15 cellular contexts compared by ENCODE assay signal in genomic region chr2:60440080-60440753, GRCh38.
A peak's percentile ranks its signal among the peaks of the same experiment; 100 is the strongest.
DNase-seq lines count a peak whose midpoint lies in the region; ATAC-seq lines count a peak whose summit lies in the region.
"Had no signal": no experiment of that assay in that cellular context is flagged by ENCODE, and none has a peak within 500 bp of the region (broad histone marks: within the 10 kb centered on the region; RNA-seq: fewer than 3 reads in every experiment).

No MANE protein-coding gene starts in this region.

- H3K4me3 Mint-ChIP-seq in dendritic cell treated with granulocyte-macrophage colony-stimulating factor and Interleukin-4, amounts not matched to agents 40 ng/mL and 50 ng/mL, for 4 days, result no peak overlapping the region
- H3K4me3 Mint-ChIP-seq: T-helper 2 cell treated with Interferon-gamma antibody and Interleukin-4, amounts not matched to agents 5 μg/mL and 100 μg/mL, for 36 hours had no signal

- H3K9me3 Mint-ChIP-seq in dendritic cell treated with granulocyte-macrophage colony-stimulating factor and Interleukin-4, amounts not matched to agents 40 ng/mL and 50 ng/mL, for 4 days, result no peaks in the 10 kb centered on the region
- H3K9me3 Mint-ChIP-seq: activated T-helper 2 cell treated with anti-CD3 and anti-CD28 coated beads, Interferon-gamma antibody, Interleukin-2, Interleukin-4, amounts not matched to agents 10 μg/mL and 5 μg/mL and 100 μg/mL, durations not matched to agents 14 hours and 24 hours and 36 hours; T-helper 2 cell treated with Interferon-gamma antibody and Interleukin-4, amounts not matched to agents 5 μg/mL and 100 μg/mL, for 36 hours had no signal

- intact Hi-C loops in dendritic cell treated with granulocyte-macrophage colony-stimulating factor and Interleukin-4, amounts not matched to agents 40 ng/mL and 50 ng/mL, for 4 days (cut with micrococcal nuclease), result no loop called here

- DNase-seq in hippocampal formation (lab: John Stamatoyannopoulos, UW), result no peak
- DNase-seq in NCI-H2171 (lab: John Stamatoyannopoulos, UW), result no peak
- DNase-seq in ureter (ENCODE audit: low spot score), result no peak
- DNase-seq in NOMO-1 (lab: John Stamatoyannopoulos, UW; ENCODE audit: unreplicated experiment in 2 of 2), result no peak
- DNase-seq: dermis blood vessel endothelial cell; DMS79 treated with DMSO at 0.1 percent for 48 hours; NCI-H1930; stimulated activated CD4-positive, alpha-beta T cell treated with anti-CD3 and anti-CD28 coated beads, Interleukin-4, amount 100 ng/mL, for 4 hours; stimulated activated naive CD4-positive, alpha-beta T cell had no signal

- peak overlapping the region; percentile 88 for H3K27ac Mint-ChIP-seq in dendritic cell treated with granulocyte-macrophage colony-stimulating factor and Interleukin-4, amounts not matched to agents 40 ng/mL and 50 ng/mL, for 4 days
- H3K27ac Mint-ChIP-seq: activated T-helper 2 cell treated with anti-CD3 and anti-CD28 coated beads, Interferon-gamma antibody, Interleukin-2, Interleukin-4, amounts not matched to agents 10 μg/mL and 5 μg/mL and 100 μg/mL, durations not matched to agents 14 hours and 24 hours and 36 hours; T-helper 2 cell treated with Interferon-gamma antibody and Interleukin-4, amounts not matched to agents 5 μg/mL and 100 μg/mL, for 36 hours had no signal

- H3K4me1 Mint-ChIP-seq in dendritic cell treated with granulocyte-macrophage colony-stimulating factor and Interleukin-4, amounts not matched to agents 40 ng/mL and 50 ng/mL, for 4 days (ENCODE audit: low read depth), result peaks cover 57% of the 10 kb centered on the region

- H3K36me3 Mint-ChIP-seq in dendritic cell treated with granulocyte-macrophage colony-stimulating factor and Interleukin-4, amounts not matched to agents 40 ng/mL and 50 ng/mL, for 4 days (ENCODE audit: low read depth), result no peaks in the 10 kb centered on the region

- ATAC-seq in GM18502 (IDR thresholded peaks at IDR 0.05; ENCODE audit: poor library complexity, unreplicated experiment) (peak; percentile 28), GM21381 (IDR thresholded peaks at IDR 0.05; ENCODE audit: unreplicated experiment) (peak; percentile 34), HG03175 (IDR thresholded peaks at IDR 0.05; ENCODE audit: unreplicated experiment) (peak; percentile 23)

- H3K27me3 Mint-ChIP-seq in dendritic cell treated with granulocyte-macrophage colony-stimulating factor and Interleukin-4, amounts not matched to agents 40 ng/mL and 50 ng/mL, for 4 days, result no peaks in the 10 kb centered on the region
